In genomic region chr15:31871159-31871886, GRCh38 we compare ENCODE assay signal across 2 cellular contexts.
TF ChIP-seq lines count a peak whose summit lies in the region.

No MANE protein-coding gene starts in this region.

TF ChIP-seq in GM12878, 131 proteins besides CTCF, POLR2A, EP300 and RAD21:
- TF ChIP-seq ZBTB11 (CRISPR knock-in tag; IDR thresholded peaks at IDR 0.05) (no peak), ZBTB40 (IDR thresholded peaks at IDR 0.05; ENCODE audit: borderline replicate concordance) (no peak)
TF ChIP-seq in GM12878: peak in this region for 0.

TF ChIP-seq in HEK293T, 16 proteins besides CTCF, POLR2A, EP300 and RAD21 (continued from another document):
- TF ChIP-seq FOXM1 (IDR thresholded peaks at IDR 0.05; ENCODE audit: borderline replicate concordance) (no peak), L3MBTL2 (conservative IDR thresholded peaks at IDR 0.05) (no peak; the same call in 1 of the 2 replicates), SUZ12 (IDR thresholded peaks at IDR 0.05) (no peak), FOXA1 (IDR thresholded peaks at IDR 0.05) (no peak), ARNT (IDR thresholded peaks at IDR 0.05) (no peak), TARDBP (IDR thresholded peaks at IDR 0.05) (no peak), FOXK2 (IDR thresholded peaks at IDR 0.05) (no peak), ELF4 (IDR thresholded peaks at IDR 0.05) (no peak), ZNF384 (IDR thresholded peaks at IDR 0.05) (no peak), NFRKB (IDR thresholded peaks at IDR 0.05) (no peak), BHLHE40 (IDR thresholded peaks at IDR 0.05; ENCODE audit: borderline replicate concordance) (no peak), PKNOX1 (IDR thresholded peaks at IDR 0.05) (no peak), CTBP1 (IDR thresholded peaks at IDR 0.05; ENCODE audit: borderline replicate concordance) (no peak), SP1 (IDR thresholded peaks at IDR 0.05) (no peak)
